ENCODE assay signal across 9 cellular contexts in genomic region chr19:28727133-28727834, GRCh38.
DNase-seq lines count a peak whose midpoint lies in the region; ATAC-seq and TF ChIP-seq lines count a peak whose summit lies in the region.
"Had no signal": no experiment of that assay in that cellular context is flagged by ENCODE, and none has a peak within 500 bp of the region (broad histone marks: within the 10 kb centered on the region; RNA-seq: fewer than 3 reads in every experiment).

No MANE protein-coding gene starts in this region.

- no peak overlapping the region for H2AFZ ChIP-seq in MM.1S (ENCODE audit: low read length)

- no peaks in the 10 kb centered on the region for H3K9me3 ChIP-seq in MM.1S (replicated peaks; ENCODE audit: insufficient read depth, low read length)

- H3K36me3 Mint-ChIP-seq in activated naive CD4-positive, alpha-beta T cell treated with anti-CD3 and anti-CD28 coated beads, Interleukin-2, amount 10 ng/mL, durations not matched to agents 7 days and 5 days, result peaks cover 3% of the 10 kb centered on the region

- H3K4me3 ChIP-seq in AG04449 (ENCODE audit: low read depth, low read length) (peak overlapping the region; percentile 50), H7 (ENCODE audit: insufficient read depth, low read depth, low read length) (peak overlapping the region; percentile 63), MM.1S (ENCODE audit: low read length) (no peak overlapping the region)

- H3K4me3 Mint-ChIP-seq in activated naive CD4-positive, alpha-beta T cell treated with anti-CD3 and anti-CD28 coated beads, Interleukin-2, amount 10 ng/mL, durations not matched to agents 7 days and 5 days, result peak overlapping the region; percentile 47
- H3K4me3 Mint-ChIP-seq: dendritic cell treated with granulocyte-macrophage colony-stimulating factor and Interleukin-4, amounts not matched to agents 40 ng/mL and 50 ng/mL, for 4 days had no signal

- H3K4me2 ChIP-seq in MM.1S (ENCODE audit: low read depth, low read length), result no peak overlapping the region

- no peaks in the 10 kb centered on the region for H3K9me3 Mint-ChIP-seq in activated naive CD4-positive, alpha-beta T cell treated with anti-CD3 and anti-CD28 coated beads, Interleukin-2, amount 10 ng/mL, durations not matched to agents 7 days and 5 days
- H3K9me3 Mint-ChIP-seq: dendritic cell treated with granulocyte-macrophage colony-stimulating factor and Interleukin-4, amounts not matched to agents 40 ng/mL and 50 ng/mL, for 4 days had no signal

- peaks cover 35% of the 10 kb centered on the region for H3K27me3 Mint-ChIP-seq in activated naive CD4-positive, alpha-beta T cell treated with anti-CD3 and anti-CD28 coated beads, Interleukin-2, amount 10 ng/mL, durations not matched to agents 7 days and 5 days

- H3F3A ChIP-seq in MM.1S (ENCODE audit: insufficient read depth, low read length), result no peaks in the 10 kb centered on the region

- no peaks in the 10 kb centered on the region for H3K79me2 ChIP-seq in MM.1S (ENCODE audit: low read length)

- DNase-seq in AG04449 (ENCODE audit: low read depth, low spot score), result no peak
- peak; percentile 91 for DNase-seq in H7
- peak; percentile 65 for DNase-seq in activated naive CD4-positive, alpha-beta T cell treated with anti-CD3 and anti-CD28 coated beads, Interleukin-2, amount 10 ng/mL, durations not matched to agents 7 days and 5 days
- DNase-seq in iPS-NIHi7 (ENCODE audit: extremely low spot score), result peak; percentile 71
- no peak for DNase-seq in MM.1S
- DNase-seq in NCI-H446 treated with DMSO at 0.1 percent for 48 hours (lab: John Stamatoyannopoulos, UW), result no peak
- no peak for DNase-seq in C1 segment of cervical spinal cord (lab: John Stamatoyannopoulos, UW)

- CTCF ChIA-PET in AG04449 (lab: Yijun Ruan, JAX), result interaction anchor here (1.0 to 1.7 kb wide), 5 partner anchors 9 to 536 kb away, joined by 3 to 6 read pairs (median 5); no protein-coding TSS in a partner anchor
- CTCF ChIA-PET in activated naive CD4-positive, alpha-beta T cell treated with anti-CD3 and anti-CD28 coated beads, Interleukin-2, amount 10 ng/mL, durations not matched to agents 7 days and 5 days (lab: Charles Lee), result interaction anchor here (1.6 kb wide), 1 partner anchor 10 kb away, joined by 8 read pairs; no protein-coding TSS in a partner anchor

- no peak overlapping the region for H3K9ac ChIP-seq in MM.1S (ENCODE audit: low read length)

- H3K4me1 ChIP-seq in MM.1S (ENCODE audit: low read length), result no peaks in the 10 kb centered on the region

- no peaks in the 10 kb centered on the region for H4K20me1 ChIP-seq in MM.1S (ENCODE audit: insufficient read depth, low read length)

- TF ChIP-seq CTCF in AG04449 (IDR thresholded peaks at IDR 0.05; ENCODE audit: insufficient read depth, low read length, missing control alignments), result peak; percentile 55
- TF ChIP-seq CTCF in MM.1S (IDR thresholded peaks at IDR 0.05; ENCODE audit: low read length), result no peak

- ATAC-seq in HG02759 (IDR thresholded peaks at IDR 0.05; ENCODE audit: unreplicated experiment), result no peak

- H3K36me3 ChIP-seq in H7 (replicated peaks; ENCODE audit: control insufficient read depth, insufficient read depth, low read length) (no peaks in the 10 kb centered on the region), MM.1S (replicated peaks; ENCODE audit: insufficient read depth, low read length) (no peaks in the 10 kb centered on the region)

- H3K9me2 ChIP-seq in MM.1S (replicated peaks; ENCODE audit: insufficient read depth, low read length), result no peaks in the 10 kb centered on the region

- H3K27me3 ChIP-seq in H7 (ENCODE audit: control insufficient read depth, insufficient read depth, low read length) (peaks cover 6% of the 10 kb centered on the region; the same call in 1 of the 2 replicates), MM.1S (replicated peaks; ENCODE audit: insufficient read depth, low read length) (no peaks in the 10 kb centered on the region)

- H3K4me1 Mint-ChIP-seq in activated naive CD4-positive, alpha-beta T cell treated with anti-CD3 and anti-CD28 coated beads, Interleukin-2, amount 10 ng/mL, durations not matched to agents 7 days and 5 days, result peaks cover 2% of the 10 kb centered on the region

- H3K27ac Mint-ChIP-seq in activated naive CD4-positive, alpha-beta T cell treated with anti-CD3 and anti-CD28 coated beads, Interleukin-2, amount 10 ng/mL, durations not matched to agents 7 days and 5 days, result no peak overlapping the region
- H3K27ac Mint-ChIP-seq: dendritic cell treated with granulocyte-macrophage colony-stimulating factor and Interleukin-4, amounts not matched to agents 40 ng/mL and 50 ng/mL, for 4 days had no signal

- H3K27ac ChIP-seq in MM.1S (ENCODE audit: low read length), result no peak overlapping the region

- POLR2A ChIA-PET in AG04449 (lab: Yijun Ruan, JAX), result no interaction called here

Comparison
In these comparisons a context has a peak if more than half of its experiments do, and no peak if none do; other contexts are left out.
1. DNase-seq: peak in H7 (single experiment), activated naive CD4-positive, alpha-beta T cell treated with anti-CD3 and anti-CD28 coated beads, Interleukin-2, amount 10 ng/mL, durations not matched to agents 7 days and 5 days (single experiment) and iPS-NIHi7 (single experiment); none in AG04449 (single experiment), MM.1S (single experiment), NCI-H446 treated with DMSO at 0.1 percent for 48 hours (single experiment) and C1 segment of cervical spinal cord (0 of 14).